19 cellular contexts compared by ENCODE assay signal in genomic region chr4:115433501-115433900, GRCh38.
"Had no signal": no experiment of that assay in that cellular context is flagged by ENCODE, and none has a peak within 500 bp of the region (broad histone marks: within the 10 kb centered on the region; RNA-seq: fewer than 3 reads in every experiment).

No MANE protein-coding gene starts in this region.

- H3K27ac ChIP-seq: brain microvascular endothelial cell, coronary artery, esophagus squamous epithelium, heart left ventricle, prostate gland, right atrium auricular region, tibial artery had no signal

- H3K9me3 ChIP-seq: heart left ventricle, prostate gland, right atrium auricular region, tibial artery had no signal

- DNase-seq: activated CD8-positive, alpha-beta memory T cell treated with anti-CD3 and anti-CD28 coated beads for 24 hours; activated CD8-positive, alpha-beta memory T cell treated with anti-CD3 and anti-CD28 coated beads, Interleukin-2, amount 50 U/mL, for 4 hours; activated T-cell treated with anti-CD3 and anti-CD28 coated beads, Interleukin-2, amount 50 U/mL, for 24 hours; aorta; brain microvascular endothelial cell; esophagus squamous epithelium; heart left ventricle; natural killer cell; stimulated activated CD4-positive, alpha-beta T cell treated with anti-CD3 and anti-CD28 coated beads, Interleukin-1b, Interleukin-23, amount 100 ng/mL, for 48 hours; T-helper 1 cell; tibial artery had no signal

- H3K36me3 ChIP-seq: brain microvascular endothelial cell, esophagus squamous epithelium, heart left ventricle, prostate gland, right atrium auricular region, tibial artery had no signal

- H3K4me3 ChIP-seq: coronary artery, esophagus squamous epithelium, heart left ventricle, prostate gland, right atrium auricular region, tibial artery had no signal

- FAIRE-seq: islet of Langerhans, TTC549 had no signal

- ATAC-seq: activated naive CD4-positive, alpha-beta T cell treated with anti-CD3 and anti-CD28 coated beads, Interleukin-2, amount 50 U/mL, for 72 hours; activated T-helper 17 cell treated with anti-CD3 and anti-CD28 coated beads, Interleukin-2, amount 50 U/mL, for 72 hours; natural killer cell; WTC11 had no signal

- H3K4me1 ChIP-seq: esophagus squamous epithelium, heart left ventricle, prostate gland, right atrium auricular region had no signal

- H3K27me3 ChIP-seq: brain microvascular endothelial cell, esophagus squamous epithelium, heart left ventricle, right atrium auricular region, tibial artery had no signal
